In genomic region chr2:98637401-98638144, GRCh38 we compare ENCODE assay signal across 9 cellular contexts. TPM values are rescaled to one million over a fixed set of nuclear protein-coding genes. Genes with fewer than 3 reads are reported as not detected.
DNase-seq lines count a peak whose midpoint lies in the region; ATAC-seq, FAIRE-seq and TF ChIP-seq lines count a peak whose summit lies in the region.
"Had no signal": no experiment of that assay in that cellular context is flagged by ENCODE, and none has a peak within 500 bp of the region (broad histone marks: within the 10 kb centered on the region; RNA-seq: fewer than 3 reads in every experiment).

No MANE protein-coding gene starts in this region.

- in situ Hi-C loops in HepG2 (cut with HindIII; ENCODE audit: extremely low pct_ligation_motif_present, low pct_unique_long_range_greater_than_20kb) = no loop called here

- POLR2A ChIA-PET in HepG2 (lab: Yijun Ruan, JAX) = no interaction called here

- WGBS in right lobe of liver (ENCODE audit: insufficient coverage, low coverage, low lambda C conversion rate, missing lambda C conversion rate) = 71% methylated on average over 10 of the region's 10 CpGs
- 87% methylated on average over 10 of the region's 10 CpGs for WGBS in HepG2 (ENCODE audit: low lambda C conversion rate)

- H3K36me3 Mint-ChIP-seq in IgD-negative memory B cell = peaks cover 5% of the 10 kb centered on the region

- no peak overlapping the region for H3K4me3 ChIP-seq in right lobe of liver
- no peak overlapping the region for H3K4me3 ChIP-seq in HepG2 (replicated peaks in 1 of 3; ENCODE audit: insufficient read depth in 1 of 3, low read depth in 2 of 3, low read length in 3 of 3)
- H3K4me3 ChIP-seq: dorsolateral prefrontal cortex had no signal

- H3K9me3 ChIP-seq in right lobe of liver (no peaks in the 10 kb centered on the region), HepG2 (ENCODE audit: low read length) (no peaks in the 10 kb centered on the region)

- H3K4me2 ChIP-seq in HepG2 (ENCODE audit: low read depth, low read length) = no peak overlapping the region

- H3K27me3 Mint-ChIP-seq in IgD-negative memory B cell = no peaks in the 10 kb centered on the region
- H3K27me3 Mint-ChIP-seq in stimulated activated naive CD8-positive, alpha-beta T cell treated with anti-CD3 and anti-CD28 coated beads, Interleukin-15, amount 100 ng/mL, for 72 hours = no peaks in the 10 kb centered on the region

- H3K4me3 Mint-ChIP-seq in IgD-negative memory B cell = peak overlapping the region; percentile 19 to 72 (median 41)
- peak overlapping the region; percentile 51 to 68 for H3K4me3 Mint-ChIP-seq in stimulated activated naive CD8-positive, alpha-beta T cell treated with anti-CD3 and anti-CD28 coated beads, Interleukin-15, amount 100 ng/mL, for 72 hours

- no peaks in the 10 kb centered on the region for H3K4me1 ChIP-seq in right lobe of liver
- no peaks in the 10 kb centered on the region for H3K4me1 ChIP-seq in HepG2 (ENCODE audit: insufficient read depth, low read length)

- no peaks in the 10 kb centered on the region for H3K9me3 Mint-ChIP-seq in IgD-negative memory B cell
- H3K9me3 Mint-ChIP-seq in stimulated activated naive CD8-positive, alpha-beta T cell treated with anti-CD3 and anti-CD28 coated beads, Interleukin-15, amount 100 ng/mL, for 72 hours = no peaks in the 10 kb centered on the region

- no peak for FAIRE-seq in HepG2 (lab: Jason Lieb, UNC)

- no peak for TF ChIP-seq RAD21 in HepG2 (CRISPR knock-in tag; IDR thresholded peaks at IDR 0.05)

- peak in 3 of 4 donors; percentile 24 to 46 (median 31) for ATAC-seq in right lobe of liver
- no peak for ATAC-seq in HepG2
- peak; percentile 92 for ATAC-seq in stimulated activated naive CD8-positive, alpha-beta T cell treated with anti-CD3 and anti-CD28 coated beads, Interleukin-15, amount 100 ng/mL, for 72 hours

- TF ChIP-seq CTCF in right lobe of liver (IDR thresholded peaks at IDR 0.05) (no peak), HepG2 (CRISPR knock-in tag; IDR thresholded peaks at IDR 0.05) (no peak)

- no TSS peak for BruUV-seq in HepG2 (replicated peaks; lab: Mats Ljungman, UMichigan)

- intact Hi-C loops in right lobe of liver (cut with DNase I) (no loop called here), HepG2 (cut with micrococcal nuclease; ENCODE audit: unreplicated experiment) (no loop called here)

- peaks cover 10 to 13% (median 11%) of the 10 kb centered on the region in 3 donors for H3K4me1 Mint-ChIP-seq in IgD-negative memory B cell
- peaks cover 47% of the 10 kb centered on the region for H3K4me1 Mint-ChIP-seq in stimulated activated naive CD8-positive, alpha-beta T cell treated with anti-CD3 and anti-CD28 coated beads, Interleukin-15, amount 100 ng/mL, for 72 hours

- H4K20me1 ChIP-seq in HepG2 (ENCODE audit: insufficient read depth, low read length) = no peaks in the 10 kb centered on the region

- DNase-seq in right lobe of liver (no peak), HepG2 (ENCODE audit: low spot score) (no peak), NCI-H2171 treated with DMSO at 0.1 percent for 48 hours (lab: John Stamatoyannopoulos, UW) (no peak), NCI-H146 treated with DMSO at 0.1 percent for 48 hours (lab: John Stamatoyannopoulos, UW; ENCODE audit: unreplicated experiment) (no peak), HCEC 1CT (no peak)
- DNase-seq in activated naive CD4-positive, alpha-beta T cell treated with anti-CD3 and anti-CD28 coated beads, Interleukin-2, amount 50 U/mL, for 16 hours = peak; percentile 23
- peak in 1 of 2 donors; percentile 41 for DNase-seq in stimulated activated naive CD8-positive, alpha-beta T cell treated with anti-CD3 and anti-CD28 coated beads, Interleukin-15, amount 100 ng/mL, for 72 hours
- DNase-seq: dorsolateral prefrontal cortex had no signal

- H3K36me3 ChIP-seq in right lobe of liver (peaks cover 0 to 22% (median 0%) of the 10 kb centered on the region in 4 donors), HepG2 (replicated peaks in 1 of 2; ENCODE audit: control insufficient read depth in 1 of 2, insufficient read depth in 2 of 2, low read length in 2 of 2) (peaks cover 29 to 79% of the 10 kb centered on the region in 2 experiments)

- no peak overlapping the region for H3K27ac ChIP-seq in right lobe of liver
- no peak overlapping the region for H3K27ac ChIP-seq in HepG2 (ENCODE audit: extremely low read length, insufficient read depth, low read length)
- H3K27ac ChIP-seq: dorsolateral prefrontal cortex had no signal

- H3K79me2 ChIP-seq in HepG2 (ENCODE audit: insufficient read depth, low read length) = no peaks in the 10 kb centered on the region

- no peak overlapping the region for H2AFZ ChIP-seq in HepG2 (ENCODE audit: low read length)

- H3K27ac Mint-ChIP-seq in IgD-negative memory B cell = peak overlapping the region; percentile 59 to 95 (median 67)
- H3K27ac Mint-ChIP-seq in stimulated activated naive CD8-positive, alpha-beta T cell treated with anti-CD3 and anti-CD28 coated beads, Interleukin-15, amount 100 ng/mL, for 72 hours = peak overlapping the region; percentile 74 to 81

- H3K9ac ChIP-seq in HepG2 (ENCODE audit: insufficient read depth, low read depth, low read length) = no peak overlapping the region

- H3K27me3 ChIP-seq in right lobe of liver (no peaks in the 10 kb centered on the region), HepG2 (ENCODE audit: control insufficient read depth in 1 of 2, insufficient read depth in 2 of 2, low read length in 2 of 2) (no peaks in the 10 kb centered on the region)
- H3K27me3 ChIP-seq: dorsolateral prefrontal cortex had no signal

- TF ChIP-seq EP300 in HepG2 (IDR thresholded peaks at IDR 0.05; ENCODE audit: low read depth in 2 of 2, low read length in 2 of 2) (no peak), HepG2 (CRISPR knock-in tag; IDR thresholded peaks at IDR 0.05; ENCODE audit: borderline replicate concordance) (no peak)

- TF ChIP-seq POLR2A in right lobe of liver (IDR thresholded peaks at IDR 0.05) (no peak), HepG2 (IDR thresholded peaks at IDR 0.05; ENCODE audit: insufficient read depth in 1 of 2, low read depth in 2 of 2, low read length in 2 of 2) (no peak)

- CTCF ChIA-PET in HepG2 (lab: Yijun Ruan, JAX; ENCODE audit: low intra/inter-chr PET ratio, low total read pairs) = no interaction called here

TF ChIP-seq in HepG2, 621 proteins besides CTCF, POLR2A, EP300 and RAD21 (continues in another document):
- no peak for TF ChIP-seq NR2F1 (CRISPR knock-in tag; IDR thresholded peaks at IDR 0.05)
- TF ChIP-seq ZNF383 (CRISPR knock-in tag; IDR thresholded peaks at IDR 0.05; ENCODE audit: borderline replicate concordance) = no peak
- TF ChIP-seq PCBP1 (IDR thresholded peaks at IDR 0.05; ENCODE audit: borderline replicate concordance, low read depth, low read length) = no peak

RNA-seq across cellular contexts. Expression of gene UNC50, which starts 29.2 kb away (rescaled TPM):
- total RNA-seq in right lobe of liver = 10 to 100 TPM; 19.6 to 30.5 (median 22.7) TPM
- total RNA-seq in HepG2 (2016; rRNA removed; fragmentation: Illumina TruSeq; extraction: Trizol) = 58.0 and 95.6 TPM in 2 replicates
- total RNA-seq in HepG2 (2016; cell fraction: cytosol; rRNA removed; fragmentation: Illumina TruSeq; extraction: Trizol; ENCODE audit: low read depth) = 42.0 and 43.6 TPM in 2 replicates
- 63.0 and 102 TPM in 2 replicates for total RNA-seq in HepG2 (2016; cell fraction: insoluble cytoplasmic fraction; rRNA removed; fragmentation: Illumina TruSeq; extraction: Trizol)
- total RNA-seq in HepG2 (2016; cell fraction: membrane; rRNA removed; fragmentation: Illumina TruSeq; extraction: Trizol) = 47.4 and 49.0 TPM in 2 replicates
- 79.1 and 80.7 TPM in 2 replicates for total RNA-seq in HepG2 (2016; cell fraction: nucleus; rRNA removed; fragmentation: Illumina TruSeq; extraction: Trizol)
- 63.3 and 92.6 TPM in 2 replicates for polyA plus RNA-seq in HepG2 (2011; rRNA removed)
- 47.2 and 81.0 TPM in 2 replicates for polyA plus RNA-seq in HepG2 (2011; cell fraction: cytosol; rRNA removed)
- polyA plus RNA-seq in HepG2 (2011; cell fraction: nucleus; rRNA removed) = 54.2 and 66.7 TPM in 2 replicates
- polyA plus RNA-seq in HepG2 (2012) = 68.6 and 76.2 TPM in 2 replicates
- 28.0 and 31.3 TPM in 2 replicates for polyA plus RNA-seq in HepG2 (2016; cell fraction: cytosol; fragmentation: Illumina TruSeq; extraction: Trizol; ENCODE audit: low read depth)
- 47.7 and 52.9 TPM in 2 replicates for polyA plus RNA-seq in HepG2 (2016; cell fraction: insoluble cytoplasmic fraction; fragmentation: Illumina TruSeq; extraction: Trizol; ENCODE audit: low read depth)
- polyA plus RNA-seq in HepG2 (2016; cell fraction: membrane; fragmentation: Illumina TruSeq; extraction: Trizol; ENCODE audit: low read depth) = 29.3 and 32.1 TPM in 2 replicates
- 106 and 112 TPM in 2 replicates for polyA plus RNA-seq in HepG2 (2016; cell fraction: nucleus; fragmentation: Illumina TruSeq; extraction: Trizol; ENCODE audit: insufficient read depth, low read depth)
- polyA minus RNA-seq in HepG2 (2011; rRNA and poly(A)+ RNA removed; ENCODE audit: low replicate concordance) = 13.4 and 13.9 TPM in 2 replicates
- 19.4 and 20.5 TPM in 2 replicates for polyA minus RNA-seq in HepG2 (2011; cell fraction: cytosol; rRNA and poly(A)+ RNA removed)
- polyA minus RNA-seq in HepG2 (2011; cell fraction: nucleus; rRNA and poly(A)+ RNA removed) = 42.7 and 44.1 TPM in 2 replicates
- 33.0 TPM for polyA plus RNA-seq in IgD-negative memory B cell

RNA-seq across cellular contexts. Expression of gene COA5, which starts 29.3 kb away (rescaled TPM):
- total RNA-seq in right lobe of liver = 10 to 100 TPM; 12.9 to 23.0 (median 16.7) TPM
- total RNA-seq in HepG2 (2016; rRNA removed; fragmentation: Illumina TruSeq; extraction: Trizol) = 64.5 and 72.9 TPM in 2 replicates
- 27.1 and 32.8 TPM in 2 replicates for total RNA-seq in HepG2 (2016; cell fraction: cytosol; rRNA removed; fragmentation: Illumina TruSeq; extraction: Trizol; ENCODE audit: low read depth)
- total RNA-seq in HepG2 (2016; cell fraction: insoluble cytoplasmic fraction; rRNA removed; fragmentation: Illumina TruSeq; extraction: Trizol) = 61.3 and 76.9 TPM in 2 replicates
- 46.1 and 48.2 TPM in 2 replicates for total RNA-seq in HepG2 (2016; cell fraction: membrane; rRNA removed; fragmentation: Illumina TruSeq; extraction: Trizol)
- total RNA-seq in HepG2 (2016; cell fraction: nucleus; rRNA removed; fragmentation: Illumina TruSeq; extraction: Trizol) = 41.0 and 50.3 TPM in 2 replicates
- 43.6 and 44.4 TPM in 2 replicates for polyA plus RNA-seq in HepG2 (2011; rRNA removed)
- polyA plus RNA-seq in HepG2 (2011; cell fraction: cytosol; rRNA removed) = 33.4 and 39.7 TPM in 2 replicates
- 36.9 and 50.2 TPM in 2 replicates for polyA plus RNA-seq in HepG2 (2011; cell fraction: nucleus; rRNA removed)
- 71.5 and 94.3 TPM in 2 replicates for polyA plus RNA-seq in HepG2 (2012)
- polyA plus RNA-seq in HepG2 (2016; cell fraction: cytosol; fragmentation: Illumina TruSeq; extraction: Trizol; ENCODE audit: low read depth) = 25.6 and 45.6 TPM in 2 replicates
- polyA plus RNA-seq in HepG2 (2016; cell fraction: insoluble cytoplasmic fraction; fragmentation: Illumina TruSeq; extraction: Trizol; ENCODE audit: low read depth) = 61.8 and 75.0 TPM in 2 replicates
- 38.1 and 48.3 TPM in 2 replicates for polyA plus RNA-seq in HepG2 (2016; cell fraction: membrane; fragmentation: Illumina TruSeq; extraction: Trizol; ENCODE audit: low read depth)
- 94.3 and 101 TPM in 2 replicates for polyA plus RNA-seq in HepG2 (2016; cell fraction: nucleus; fragmentation: Illumina TruSeq; extraction: Trizol; ENCODE audit: insufficient read depth, low read depth)
- 4.7 and 10.7 TPM in 2 replicates for polyA minus RNA-seq in HepG2 (2011; rRNA and poly(A)+ RNA removed; ENCODE audit: low replicate concordance)
- 7.8 and 8.6 TPM in 2 replicates for polyA minus RNA-seq in HepG2 (2011; cell fraction: cytosol; rRNA and poly(A)+ RNA removed)
- 45.1 and 55.9 TPM in 2 replicates for polyA minus RNA-seq in HepG2 (2011; cell fraction: nucleus; rRNA and poly(A)+ RNA removed)
- 34.0 TPM for polyA plus RNA-seq in IgD-negative memory B cell
